ENCODE assay signal across 18 cellular contexts in the genomic region with DNA sequence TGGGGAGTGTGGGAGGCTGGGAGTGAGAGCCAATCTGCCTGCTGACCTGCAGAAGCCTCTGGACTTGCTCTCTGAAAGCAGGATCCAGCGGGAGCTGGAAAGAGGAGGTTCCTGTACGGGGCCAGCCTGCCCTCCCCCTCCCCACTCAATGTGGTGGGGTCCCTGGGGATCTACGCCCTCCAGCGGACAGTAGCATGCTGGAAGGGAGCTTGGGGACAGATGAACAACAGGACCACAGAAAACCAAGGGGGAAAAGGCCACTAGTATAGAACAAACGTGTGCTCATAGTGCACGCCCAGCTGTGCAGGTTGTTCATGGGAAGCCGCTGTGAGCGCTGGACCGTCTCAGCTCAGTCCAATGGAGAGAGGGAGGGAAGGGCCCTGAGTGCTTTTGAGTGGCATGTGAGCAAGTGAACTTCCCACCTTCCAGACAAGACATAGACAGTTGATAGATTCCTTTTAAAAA. TPM values are rescaled to one million over a fixed set of nuclear protein-coding genes. Genes with fewer than 3 reads are reported as not detected.
DNase-seq lines count a peak whose midpoint lies in the region; ATAC-seq, FAIRE-seq and TF ChIP-seq lines count a peak whose summit lies in the region.
"Had no signal": no experiment of that assay in that cellular context is flagged by ENCODE, and none has a peak within 500 bp of the region (broad histone marks: within the 10 kb centered on the region; RNA-seq: fewer than 3 reads in every experiment).

No MANE protein-coding gene starts in this region.

- peak; percentile 26 to 30; a peak in 2 of 6 replicates for ATAC-seq in A549
- ATAC-seq in GM23338, result peak; percentile 19
- peak; percentile 48 for ATAC-seq in WTC11
- no peak for ATAC-seq in GM21619 (IDR thresholded peaks at IDR 0.05; ENCODE audit: unreplicated experiment)
- no peak for ATAC-seq in T-cell (replicated peaks in 1 of 4)
- ATAC-seq in HG02759 (IDR thresholded peaks at IDR 0.05; ENCODE audit: unreplicated experiment), result no peak
- no peak for ATAC-seq in activated naive CD4-positive, alpha-beta T cell treated with anti-CD3 and anti-CD28 coated beads, Interleukin-2, amount 50 U/mL, for 72 hours
- ATAC-seq: right cardiac atrium had no signal

- TF ChIP-seq EP300 in A549 (IDR thresholded peaks at IDR 0.05), result no peak

- TF ChIP-seq CTCF in A549 (IDR thresholded peaks at IDR 0.05) (no peak), GM23338 (conservative IDR thresholded peaks at IDR 0.05; ENCODE audit: low read depth in 2 of 2) (peak; percentile 60 to 73), WTC11 (IDR thresholded peaks at IDR 0.05) (no peak)

- no peaks in the 10 kb centered on the region for H3K9me3 ChIP-seq in A549
- H3K9me3 ChIP-seq: thoracic aorta had no signal

- H3K79me2 ChIP-seq in GM23338 (replicated peaks; ENCODE audit: insufficient read depth), result no peaks in the 10 kb centered on the region

- H3K36me3 Mint-ChIP-seq in GM23338 (ENCODE audit: low read depth) (no peaks in the 10 kb centered on the region; the same call in 2 of the 3 replicates), WTC11 (no peaks in the 10 kb centered on the region), T-cell (no peaks in the 10 kb centered on the region)
- peaks cover 0 to 17% of the 10 kb centered on the region in 2 donors for H3K36me3 Mint-ChIP-seq in activated naive CD4-positive, alpha-beta T cell treated with anti-CD3 and anti-CD28 coated beads, Interleukin-2, amount 50 U/mL, for 72 hours

- H3K4me1 ChIP-seq in A549 (peaks cover 12% of the 10 kb centered on the region; the same call in 1 of the 3 replicates), GM23338 (ENCODE audit: insufficient read depth) (peaks cover 14% of the 10 kb centered on the region; the same call in 1 of the 2 replicates)

- H3F3A ChIP-seq in GM23338 (replicated peaks; ENCODE audit: low read depth), result no peaks in the 10 kb centered on the region; the same call in 1 of the 2 replicates

- H3K27me3 Mint-ChIP-seq in GM23338 (ENCODE audit: insufficient read depth, low read depth, poor library complexity) (peaks cover 78% of the 10 kb centered on the region), WTC11 (ENCODE audit: low read depth) (peaks cover 87% of the 10 kb centered on the region), T-cell (peaks cover 38 to 56% of the 10 kb centered on the region in 2 donors)

- DNase-seq in A549 (ENCODE audit: low read depth in 1 of 2, low spot score in 1 of 2) (no peak), GM23338 (ENCODE audit: low spot score) (peak; percentile 81), WTC11 (ENCODE audit: low spot score) (peak; percentile 72), left kidney (ENCODE audit: low read depth, low spot score) (peak; percentile 88), T-cell (no peak)
- no peak for DNase-seq in activated naive CD4-positive, alpha-beta T cell treated with anti-CD3 and anti-CD28 coated beads, Interleukin-2, amount 50 U/mL, for 72 hours (ENCODE audit: low spot score in 2 of 2)
- DNase-seq: activated naive CD4-positive, alpha-beta T cell; effector CD8-positive, alpha-beta T cell; IMR-90; NCI-H226; right cardiac atrium; stimulated activated CD4-positive, alpha-beta T cell treated with anti-CD3 and anti-CD28 coated beads, Interleukin-2, amount 100 ng/mL, for 24 hours had no signal

- H3K4me2 ChIP-seq in A549 (no peak overlapping the region), GM23338 (peak overlapping the region; percentile 81)

- no peak overlapping the region for H3K27ac ChIP-seq in A549
- H3K27ac ChIP-seq in GM23338 (ENCODE audit: low read depth), result no peak overlapping the region
- H3K27ac ChIP-seq: SK-N-MC, thoracic aorta had no signal

- no peaks in the 10 kb centered on the region; the same call in 2 of the 3 replicates for H3K9me3 Mint-ChIP-seq in GM23338
- H3K9me3 Mint-ChIP-seq in WTC11, result no peaks in the 10 kb centered on the region
- H3K9me3 Mint-ChIP-seq in T-cell, result peaks cover 0 to 2% (median 0%) of the 10 kb centered on the region in 3 donors
- H3K9me3 Mint-ChIP-seq in activated naive CD4-positive, alpha-beta T cell treated with anti-CD3 and anti-CD28 coated beads, Interleukin-2, amount 50 U/mL, for 72 hours, result no peaks in the 10 kb centered on the region
- H3K9me3 Mint-ChIP-seq: neural crest cell had no signal

- H3K36me3 ChIP-seq in GM23338 (ENCODE audit: insufficient read depth), result no peaks in the 10 kb centered on the region
- H3K36me3 ChIP-seq: thoracic aorta had no signal

- H3K27me3 ChIP-seq in GM23338 (ENCODE audit: insufficient read depth), result peaks cover 80% of the 10 kb centered on the region

- H3K4me3 ChIP-seq in A549, result no peak overlapping the region
- peak overlapping the region; percentile 42; the same call in 1 of the 2 replicates for H3K4me3 ChIP-seq in GM23338
- H3K4me3 ChIP-seq: lung, SK-N-MC, thoracic aorta had no signal

- no peak overlapping the region for H2AFZ ChIP-seq in GM23338

- H3K4me1 Mint-ChIP-seq in GM23338 (peaks cover 32% of the 10 kb centered on the region), WTC11 (peaks cover 32% of the 10 kb centered on the region), T-cell (peaks cover 0 to 12% (median 12%) of the 10 kb centered on the region in 3 donors)
- H3K4me1 Mint-ChIP-seq: neural crest cell had no signal

- TF ChIP-seq RAD21 in A549 (conservative IDR thresholded peaks at IDR 0.05 in 1 of 2, IDR thresholded peaks at IDR 0.05 in 1 of 2), result no peak

- no peak for TF ChIP-seq POLR2A in A549 (IDR thresholded peaks at IDR 0.05; ENCODE audit: low read length)

- POLR2A ChIA-PET in A549 (lab: Yijun Ruan, JAX), result no interaction called here
- POLR2A ChIA-PET in WTC11 (lab: Charles Lee), result interaction anchor here (0.6 to 0.7 kb wide), 2 partner anchors 36 to 962 kb away, joined by 3 to 9 read pairs; no protein-coding TSS in a partner anchor
- POLR2A ChIA-PET in T-cell (lab: Charles Lee), result no interaction called here

- no peaks in the 10 kb centered on the region for H3K9me2 ChIP-seq in GM23338 (ENCODE audit: insufficient read depth)

- peaks cover 8% of the 10 kb centered on the region for H4K20me1 ChIP-seq in GM23338 (replicated peaks; ENCODE audit: insufficient read depth)

- FAIRE-seq in A549 (lab: Jason Lieb, UNC), result no peak

- peak overlapping the region; percentile 18 for H3K4me3 Mint-ChIP-seq in GM23338
- H3K4me3 Mint-ChIP-seq in WTC11, result peak overlapping the region; percentile 24
- peak overlapping the region in 1 of 3 donors; percentile 41 for H3K4me3 Mint-ChIP-seq in T-cell
- H3K4me3 Mint-ChIP-seq: neural crest cell had no signal

- 0% methylated on average over 9 of the region's 9 CpGs for WGBS in A549 (ENCODE audit: missing lambda C conversion rate)

- H3K27ac Mint-ChIP-seq in GM23338 (no peak overlapping the region), WTC11 (no peak overlapping the region), T-cell (no peak overlapping the region)
- H3K27ac Mint-ChIP-seq in activated naive CD4-positive, alpha-beta T cell treated with anti-CD3 and anti-CD28 coated beads, Interleukin-2, amount 50 U/mL, for 72 hours, result no peak overlapping the region

- CTCF ChIA-PET in A549 (lab: Yijun Ruan, JAX) (interaction anchor here (1.2 kb wide), 1 partner anchor 8 kb away, joined by 3 read pairs; no protein-coding TSS in a partner anchor), WTC11 (lab: Charles Lee) (interaction anchor here (0.6 to 7.6 kb wide), 29 partner anchors 9 to 248 kb away, joined by 3 to 97 read pairs (median 6); a partner anchor contains a TSS), T-cell (lab: Charles Lee) (no interaction called here)

TF ChIP-seq in A549, 52 proteins besides CTCF, POLR2A, EP300 and RAD21 (continues in another document):
- no peak for TF ChIP-seq ESRRA (IDR thresholded peaks at IDR 0.05; ENCODE audit: borderline replicate concordance, low read length)
- TF ChIP-seq CHD4 (IDR thresholded peaks at IDR 0.05; ENCODE audit: borderline replicate concordance), result no peak

TF ChIP-seq in GM23338, 12 proteins besides CTCF, POLR2A, EP300 and RAD21 (continues in another document):
- TF ChIP-seq EZH2 (IDR thresholded peaks at IDR 0.05; ENCODE audit: low read depth, unreplicated experiment), result no peak
- TF ChIP-seq ZNF114 (CRISPR knock-in tag; IDR thresholded peaks at IDR 0.05), result no peak

TF ChIP-seq in WTC11, 78 proteins besides CTCF, POLR2A, EP300 and RAD21 (continues in another document):
- TF ChIP-seq, protein P1, sequence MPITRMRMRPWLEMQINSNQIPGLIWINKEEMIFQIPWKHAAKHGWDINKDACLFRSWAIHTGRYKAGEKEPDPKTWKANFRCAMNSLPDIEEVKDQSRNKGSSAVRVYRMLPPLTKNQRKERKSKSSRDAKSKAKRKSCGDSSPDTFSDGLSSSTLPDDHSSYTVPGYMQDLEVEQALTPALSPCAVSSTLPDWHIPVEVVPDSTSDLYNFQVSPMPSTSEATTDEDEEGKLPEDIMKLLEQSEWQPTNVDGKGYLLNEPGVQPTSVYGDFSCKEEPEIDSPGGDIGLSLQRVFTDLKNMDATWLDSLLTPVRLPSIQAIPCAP (CRISPR knock-in tag; IDR thresholded peaks at IDR 0.05), result no peak
- TF ChIP-seq PRRX2 (CRISPR knock-in tag; IDR thresholded peaks at IDR 0.05), result no peak
- TF ChIP-seq ZNF317 (CRISPR knock-in tag; IDR thresholded peaks at IDR 0.05; ENCODE audit: borderline replicate concordance, low read depth), result no peak
- TF ChIP-seq, protein P2, sequence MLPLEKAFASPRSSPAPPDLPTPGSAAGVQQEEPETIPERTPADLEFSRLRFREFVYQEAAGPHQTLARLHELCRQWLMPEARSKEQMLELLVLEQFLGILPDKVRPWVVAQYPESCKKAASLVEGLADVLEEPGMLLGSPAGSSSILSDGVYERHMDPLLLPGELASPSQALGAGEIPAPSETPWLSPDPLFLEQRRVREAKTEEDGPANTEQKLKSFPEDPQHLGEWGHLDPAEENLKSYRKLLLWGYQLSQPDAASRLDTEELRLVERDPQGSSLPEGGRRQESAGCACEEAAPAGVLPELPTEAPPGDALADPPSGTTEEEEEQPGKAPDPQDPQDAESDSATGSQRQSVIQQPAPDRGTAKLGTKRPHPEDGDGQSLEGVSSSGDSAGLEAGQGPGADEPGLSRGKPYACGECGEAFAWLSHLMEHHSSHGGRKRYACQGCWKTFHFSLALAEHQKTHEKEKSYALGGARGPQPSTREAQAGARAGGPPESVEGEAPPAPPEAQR (CRISPR knock-in tag; IDR thresholded peaks at IDR 0.05), result no peak

RNA-seq across cellular contexts. Expression of a gene that starts 15.8 kb away (rescaled TPM):
- polyA plus RNA-seq in A549 (2011; rRNA removed), result not detected in 2 replicates
- polyA plus RNA-seq in A549 (2012; cell fraction: cytosol; rRNA removed), result 0.04 and 0.06 TPM in 2 replicates
- polyA plus RNA-seq in A549 (2012; cell fraction: nucleus; rRNA removed), result 0.06 and 0.07 TPM in 2 replicates
- 0.06 to 0.08 TPM in 2 of 3 replicates, not detected in the other for polyA plus RNA-seq in A549 (2017; fragmentation: RNase III; extraction: RNeasy Plus Mini Kit Qiagen cat#74134 plus additional on column Dnase treatment)
- not detected in 2 replicates for polyA minus RNA-seq in A549 (2011; rRNA and poly(A)+ RNA removed)
- 0.69 TPM in 1 of 2 replicates, not detected in the other for total RNA-seq in GM23338 (2014; rRNA removed; shearing (Covaris generic))
- 0.23 TPM in 1 of 2 replicates, not detected in the other for polyA plus RNA-seq in GM23338 (2016; fragmentation: Nextera tagmentation; extraction: Ambion mirVana)
- total RNA-seq in WTC11 (2021), result 6.9 to 10.0 TPM (median 7.8 TPM) in 3 replicates
- not detected for total RNA-seq in T-cell
- total RNA-seq in activated naive CD4-positive, alpha-beta T cell treated with anti-CD3 and anti-CD28 coated beads, Interleukin-2, amount 50 U/mL, for 72 hours, result not detected
- total RNA-seq: IMR-90, lung, right cardiac atrium had no signal
- polyA plus RNA-seq: IMR-90, lung, right cardiac atrium had no signal

Comparison
In these comparisons a context has a peak if more than half of its experiments do, and no peak if none do; other contexts are left out.
1. ATAC-seq: peak in A549 (2 of 2), GM23338 (single experiment) and WTC11 (single experiment); none in GM21619 (single experiment), T-cell (0 of 4), HG02759 (single experiment) and activated naive CD4-positive, alpha-beta T cell treated with anti-CD3 and anti-CD28 coated beads, Interleukin-2, amount 50 U/mL, for 72 hours (0 of 2).
2. DNase-seq: peak in GM23338 (single experiment), WTC11 (single experiment) and left kidney (single experiment); none in A549 (0 of 2), T-cell (0 of 34) and activated naive CD4-positive, alpha-beta T cell treated with anti-CD3 and anti-CD28 coated beads, Interleukin-2, amount 50 U/mL, for 72 hours (0 of 2).
3. CTCF ChIP-seq: peak in GM23338 (2 of 2); none in A549 (single experiment) and WTC11 (single experiment).
4. CTCF ChIA-PET loops: an anchor here in A549 (1.2 kb wide) and WTC11 (0.6 to 7.6 kb wide); none called in T-cell.